Comparison of ENCODE assay signal across 8 cellular contexts in the genomic region with DNA sequence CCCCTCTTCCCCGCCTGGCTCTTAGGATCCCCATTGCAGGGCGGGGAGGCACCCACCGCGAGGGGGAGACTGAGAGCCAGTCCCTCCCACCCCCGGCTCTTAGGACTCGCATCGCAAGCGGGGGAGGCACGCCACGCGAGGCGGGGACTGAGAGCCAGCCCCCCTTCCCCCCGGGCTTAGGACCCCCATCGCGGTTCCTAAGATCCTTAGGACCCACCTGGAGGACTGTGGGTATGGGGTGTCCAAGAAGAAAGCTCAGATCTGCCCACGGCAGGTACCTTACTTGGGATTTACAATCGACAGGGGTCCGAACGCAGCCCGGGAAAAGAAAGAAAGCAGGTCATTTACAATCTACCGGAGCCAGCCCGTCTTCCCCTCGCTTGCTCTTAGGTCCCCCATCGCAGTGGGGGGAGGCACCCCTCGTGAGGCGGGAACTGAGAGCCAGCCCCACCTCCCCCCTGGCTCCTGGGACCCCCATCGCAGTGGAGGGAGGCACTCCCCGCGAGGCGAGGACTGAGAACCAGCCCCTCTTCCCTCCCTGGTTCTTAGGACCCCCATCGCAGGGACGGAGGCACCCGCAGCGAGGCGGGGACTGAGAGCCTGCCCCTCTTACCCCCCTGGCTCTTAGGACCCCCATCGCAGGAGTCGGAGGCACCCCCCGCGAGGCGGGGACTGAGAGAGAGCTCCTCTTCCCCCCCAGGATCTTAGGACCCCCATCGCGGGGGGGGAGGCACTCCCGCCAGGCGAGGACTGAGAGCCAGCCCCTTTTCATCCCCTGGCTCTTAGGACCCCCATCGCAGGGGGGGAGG. TPM values are rescaled to one million over a fixed set of nuclear protein-coding genes. Genes with fewer than 3 reads are reported as not detected.
DNase-seq lines count a peak whose midpoint lies in the region; FAIRE-seq and TF ChIP-seq lines count a peak whose summit lies in the region.

No MANE protein-coding gene starts in this region.

- DNase-seq in ELF-1 (ENCODE audit: low read depth, low spot score) (peak; percentile 74), H54 (ENCODE audit: insufficient read length, low spot score) (peak; percentile 29), NCI-H2081 (lab: John Stamatoyannopoulos, UW) (peak; percentile 81 to 82), endothelial cell of umbilical vein (ENCODE audit: low read depth, low spot score) (peak; percentile 49), ureter (ENCODE audit: low spot score) (no peak)
- peak; percentile 70 for DNase-seq in activated CD4-positive, alpha-beta memory T cell treated with anti-CD3 and anti-CD28 coated beads for 36 hours
- DNase-seq in stimulated activated naive CD4-positive, alpha-beta T cell (lab: John Stamatoyannopoulos, UW), result peak; percentile 24 to 66 (median 36)

- no peaks in the 10 kb centered on the region for H3K36me3 ChIP-seq in endothelial cell of umbilical vein (ENCODE audit: control insufficient read depth in 2 of 2, extremely low read depth in 1 of 2, insufficient read depth in 2 of 2, low read length in 2 of 2)
- H3K36me3 ChIP-seq in muscle layer of duodenum (ENCODE audit: control insufficient read depth in 1 of 2, insufficient read depth in 2 of 2, low read length in 2 of 2), result no peaks in the 10 kb centered on the region

- H3K27ac ChIP-seq in endothelial cell of umbilical vein (ENCODE audit: insufficient read depth, low read depth, low read length) (no peak overlapping the region), muscle layer of duodenum (ENCODE audit: low read length) (no peak overlapping the region)

- H3K4me3 Mint-ChIP-seq in activated CD4-positive, alpha-beta memory T cell treated with anti-CD3 and anti-CD28 coated beads for 36 hours, result peak overlapping the region; percentile 64

- TF ChIP-seq POLR2A in H54 (IDR thresholded peaks at IDR 0.05; ENCODE audit: low read depth, low read length) (no peak), endothelial cell of umbilical vein (IDR thresholded peaks at IDR 0.05; ENCODE audit: low read depth, low read length) (no peak)

- peak overlapping the region; percentile 96 for H2AFZ ChIP-seq in endothelial cell of umbilical vein (ENCODE audit: low read depth, low read length)

- H3K9me3 ChIP-seq in endothelial cell of umbilical vein (replicated peaks; ENCODE audit: control insufficient read depth, insufficient read depth, low read length) (no peaks in the 10 kb centered on the region), muscle layer of duodenum (ENCODE audit: control insufficient read depth in 1 of 2, low read length in 2 of 2) (no peaks in the 10 kb centered on the region)

- H3K9me3 Mint-ChIP-seq in activated CD4-positive, alpha-beta memory T cell treated with anti-CD3 and anti-CD28 coated beads for 36 hours, result no peaks in the 10 kb centered on the region

- FAIRE-seq in H54 (lab: Jason Lieb, UNC) (peak; percentile 30), endothelial cell of umbilical vein (lab: Jason Lieb, UNC) (no peak)

- peaks cover 4% of the 10 kb centered on the region for H3K4me1 ChIP-seq in endothelial cell of umbilical vein (ENCODE audit: control insufficient read depth, extremely low read depth, insufficient read depth, low read length)
- H3K4me1 ChIP-seq in muscle layer of duodenum (ENCODE audit: control insufficient read depth in 1 of 2, insufficient read depth in 2 of 2, low read length in 2 of 2), result peaks cover 0 to 25% of the 10 kb centered on the region in 2 donors

- no peak overlapping the region for H3K27ac Mint-ChIP-seq in activated CD4-positive, alpha-beta memory T cell treated with anti-CD3 and anti-CD28 coated beads for 36 hours

- peak; percentile 42 to 82 for TF ChIP-seq CTCF in endothelial cell of umbilical vein (IDR thresholded peaks at IDR 0.05; ENCODE audit: extremely low read depth in 1 of 2, insufficient read depth in 1 of 2, low read depth in 1 of 2, low read length in 2 of 2)

- dilution Hi-C loops in endothelial cell of umbilical vein (cut with MboI; ENCODE audit: extremely low pct_ligation_motif_present, low sequenced_read_pairs), result no loop called here

- peak overlapping the region; percentile 21 to 58 (median 46) for H3K4me3 ChIP-seq in endothelial cell of umbilical vein (replicated peaks in 1 of 3; ENCODE audit: insufficient read depth in 1 of 3, low read depth in 1 of 3, low read length in 3 of 3)
- peak overlapping the region; percentile 57 to 62 for H3K4me3 ChIP-seq in muscle layer of duodenum (ENCODE audit: low read depth in 1 of 2, low read length in 2 of 2)

- no peaks in the 10 kb centered on the region for H3K79me2 ChIP-seq in endothelial cell of umbilical vein (ENCODE audit: control insufficient read depth, insufficient read depth, low read length)

- CTCF ChIA-PET in activated CD4-positive, alpha-beta memory T cell treated with anti-CD3 and anti-CD28 coated beads for 36 hours (lab: Charles Lee), result interaction anchor here (0.5 to 1.6 kb wide), 3 partner anchors 121 to 1729 kb away, joined by 3 read pairs; no protein-coding TSS in a partner anchor
- CTCF ChIA-PET in endothelial cell of umbilical vein (lab: Charles Lee), result interaction anchor here (0.6 to 2.0 kb wide), 5 partner anchors 95 to 267 kb away, joined by 3 to 9 read pairs (median 3); no protein-coding TSS in a partner anchor

- H3K27me3 Mint-ChIP-seq in activated CD4-positive, alpha-beta memory T cell treated with anti-CD3 and anti-CD28 coated beads for 36 hours, result peaks cover 35% of the 10 kb centered on the region

- no peak overlapping the region for H3K9ac ChIP-seq in endothelial cell of umbilical vein (replicated peaks; ENCODE audit: extremely low read depth, insufficient read depth, low read length)

- no peaks in the 10 kb centered on the region for H3K9me1 ChIP-seq in endothelial cell of umbilical vein (replicated peaks; ENCODE audit: control insufficient read depth, extremely low read depth, insufficient read depth, low read length)

- no peaks in the 10 kb centered on the region for H4K20me1 ChIP-seq in endothelial cell of umbilical vein (replicated peaks; ENCODE audit: control insufficient read depth, extremely low read depth, insufficient read depth, low read length)

- peaks cover 17 to 23% of the 10 kb centered on the region in 2 experiments for H3K27me3 ChIP-seq in endothelial cell of umbilical vein (ENCODE audit: control insufficient read depth in 2 of 2, insufficient read depth in 2 of 2, low read length in 2 of 2)
- H3K27me3 ChIP-seq in muscle layer of duodenum (ENCODE audit: low read depth, low read length), result peaks cover 16% of the 10 kb centered on the region

- no TSS peak for BruUV-seq in endothelial cell of umbilical vein (replicated peaks; lab: Mats Ljungman, UMichigan)

- peaks cover 16% of the 10 kb centered on the region for H3K4me1 Mint-ChIP-seq in activated CD4-positive, alpha-beta memory T cell treated with anti-CD3 and anti-CD28 coated beads for 36 hours (ENCODE audit: low read depth)

- H3K4me2 ChIP-seq in endothelial cell of umbilical vein (ENCODE audit: insufficient read depth, low read length), result peak overlapping the region; percentile 85

- intact Hi-C loops in activated CD4-positive, alpha-beta memory T cell treated with anti-CD3 and anti-CD28 coated beads for 36 hours (cut with micrococcal nuclease), result loop anchor here (2.0 to 5.0 kb wide), 3 partner anchors 90 to 265 kb away; no protein-coding TSS in a partner anchor
- intact Hi-C loops in endothelial cell of umbilical vein (cut with micrococcal nuclease), result loop anchor here (1.0 to 2.0 kb wide), 2 partner anchors 121 to 266 kb away; no protein-coding TSS in a partner anchor

- POLR2A ChIA-PET in activated CD4-positive, alpha-beta memory T cell treated with anti-CD3 and anti-CD28 coated beads for 36 hours (lab: Charles Lee), result no interaction called here
- POLR2A ChIA-PET in endothelial cell of umbilical vein (lab: Charles Lee), result no interaction called here

- no peaks in the 10 kb centered on the region for H3K36me3 Mint-ChIP-seq in activated CD4-positive, alpha-beta memory T cell treated with anti-CD3 and anti-CD28 coated beads for 36 hours

TF ChIP-seq in endothelial cell of umbilical vein, 7 proteins besides CTCF, POLR2A, EP300 and RAD21:
- no peak for TF ChIP-seq MYC (IDR thresholded peaks at IDR 0.05; ENCODE audit: low read depth, low read length)
- no peak for TF ChIP-seq FOS (IDR thresholded peaks at IDR 0.05; ENCODE audit: borderline replicate concordance, insufficient read depth, low read length)
- no peak for TF ChIP-seq JUN (IDR thresholded peaks at IDR 0.05; ENCODE audit: borderline replicate concordance, insufficient read depth, insufficient read length, low read depth)
- no peak for TF ChIP-seq POLR2AphosphoS5 (IDR thresholded peaks at IDR 0.05; ENCODE audit: insufficient read depth, low read depth, low read length)
- TF ChIP-seq, protein P1, sequence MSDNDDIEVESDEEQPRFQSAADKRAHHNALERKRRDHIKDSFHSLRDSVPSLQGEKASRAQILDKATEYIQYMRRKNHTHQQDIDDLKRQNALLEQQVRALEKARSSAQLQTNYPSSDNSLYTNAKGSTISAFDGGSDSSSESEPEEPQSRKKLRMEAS (IDR thresholded peaks at IDR 0.05; ENCODE audit: insufficient read depth, insufficient read length), result no peak
- TF ChIP-seq GATA2 (IDR thresholded peaks at IDR 0.05; ENCODE audit: insufficient read depth, insufficient read length, low read depth, low read length), result no peak
- no peak for TF ChIP-seq EZH2 (IDR thresholded peaks at IDR 0.05; ENCODE audit: borderline replicate concordance, low read depth, low read length, severe bottlenecking)

RNA-seq across cellular contexts. Expression of a gene that starts 43.7 kb away (rescaled TPM):
- total RNA-seq in activated CD4-positive, alpha-beta memory T cell treated with anti-CD3 and anti-CD28 coated beads for 36 hours, result 100 to 1,000 TPM; 115 to 116 TPM
- total RNA-seq in endothelial cell of umbilical vein (71.4 and 78.3 TPM in 2 replicates), ureter (37.8 TPM)
- 19.4 and 20.8 TPM in 2 replicates for polyA plus RNA-seq in endothelial cell of umbilical vein
- 12.3 and 14.9 TPM in 2 replicates for polyA plus RNA-seq in endothelial cell of umbilical vein (2011; cell fraction: cytosol; rRNA removed)
- 201 and 241 TPM in 2 replicates for polyA plus RNA-seq in endothelial cell of umbilical vein (2011; cell fraction: nucleus; rRNA removed)
- polyA plus RNA-seq in endothelial cell of umbilical vein (2012), result 13.7 and 19.9 TPM in 2 replicates
- 31.8 and 48.0 TPM in 2 replicates for polyA minus RNA-seq in endothelial cell of umbilical vein
- 30.7 TPM for polyA minus RNA-seq in endothelial cell of umbilical vein (2011; cell fraction: cytosol; rRNA and poly(A)+ RNA removed)
- polyA minus RNA-seq in endothelial cell of umbilical vein (2011; cell fraction: nucleus; rRNA and poly(A)+ RNA removed), result 46.6 and 65.3 TPM in 2 replicates
